Comparison of ENCODE assay signal across 1 cellular context in the genomic region with DNA sequence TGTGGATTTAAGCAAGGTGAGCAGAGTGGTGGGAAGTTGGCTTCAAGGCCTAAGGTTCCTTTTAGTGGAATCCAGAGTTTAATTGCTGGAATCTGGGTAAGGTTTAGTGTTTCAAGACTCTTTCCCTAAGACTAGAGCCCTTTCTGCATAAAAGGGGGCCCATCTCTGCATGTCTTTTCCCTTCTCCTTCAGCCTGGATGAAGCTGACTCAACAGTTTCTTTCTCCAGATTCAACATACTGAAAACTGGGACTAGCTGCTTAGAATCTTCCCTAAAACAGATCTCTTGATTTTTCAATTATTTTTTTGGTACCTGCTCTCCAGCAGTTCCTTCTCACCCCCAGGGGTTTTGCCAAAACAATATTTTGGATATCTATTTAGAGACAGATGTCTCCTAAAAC.
TF ChIP-seq lines count a peak whose summit lies in the region.

No MANE protein-coding gene starts in this region.

TF ChIP-seq in HepG2, 621 proteins besides CTCF, POLR2A, EP300 and RAD21 (continued from another document):
- TF ChIP-seq MAFK (conservative IDR thresholded peaks at IDR 0.05 in 1 of 2, IDR thresholded peaks at IDR 0.05 in 1 of 2; ENCODE audit: low read length in 2 of 2), result peak; percentile 25 to 59; a peak in 3 of 4 replicates
- TF ChIP-seq, protein P1, sequence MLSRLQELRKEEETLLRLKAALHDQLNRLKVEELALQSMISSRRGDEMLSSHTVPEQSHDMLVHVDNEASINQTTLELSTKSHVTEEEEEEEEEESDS (CRISPR knock-in tag; IDR thresholded peaks at IDR 0.05; ENCODE audit: borderline replicate concordance), result no peak
- TF ChIP-seq ZNF460 (CRISPR knock-in tag; IDR thresholded peaks at IDR 0.05; ENCODE audit: borderline replicate concordance), result no peak
